ENCODE assay signal across 8 cellular contexts in the genomic region with DNA sequence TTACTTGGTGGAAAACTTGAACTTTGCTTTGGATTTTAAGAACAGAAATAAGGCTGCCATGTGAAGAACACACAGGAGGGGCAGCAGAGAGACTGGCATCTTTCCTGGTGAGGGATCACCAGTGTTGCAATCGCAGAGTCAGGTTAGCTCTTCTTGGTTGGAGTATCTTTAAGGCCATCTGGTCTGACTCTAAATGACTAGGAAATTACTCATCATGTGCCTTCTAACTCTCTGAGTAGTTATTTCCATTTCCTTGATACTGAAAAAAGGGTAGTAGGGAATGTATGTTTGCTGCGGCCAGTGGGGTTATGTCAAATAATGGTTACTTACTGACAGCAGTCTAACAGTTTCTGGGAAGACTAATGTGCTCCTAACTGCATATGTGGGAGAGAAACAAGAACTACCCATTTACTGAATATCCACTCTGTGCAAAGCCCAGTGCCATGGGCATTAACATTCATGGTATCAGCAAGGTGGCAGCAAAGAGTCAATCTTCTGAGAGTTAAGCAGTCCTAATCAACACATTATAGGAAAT.
DNase-seq lines count a peak whose midpoint lies in the region; ATAC-seq, FAIRE-seq and TF ChIP-seq lines count a peak whose summit lies in the region.

No MANE protein-coding gene starts in this region.

- WGBS in pancreas, 2 donors = 84 to 92% methylated on average over 2 of the region's 2 CpGs

- intact Hi-C loops in pancreas (cut with DNase I) = no loop called here

- H3K9me3 ChIP-seq in pancreas = no peaks in the 10 kb centered on the region

- no peaks in the 10 kb centered on the region for H3K36me3 ChIP-seq in bronchial epithelial cell (ENCODE audit: control insufficient read depth, insufficient read depth, low read length)
- H3K36me3 ChIP-seq in pancreas = no peaks in the 10 kb centered on the region

- TF ChIP-seq CTCF in AG10803 (conservative IDR thresholded peaks at IDR 0.05; ENCODE audit: low read length) (peak; percentile 67), bronchial epithelial cell (IDR thresholded peaks at IDR 0.05; ENCODE audit: insufficient read depth, low read length, severe bottlenecking) (peak; percentile 58), pancreas (IDR thresholded peaks at IDR 0.05) (peak in 1 of 4 donors; percentile 14)

- ATAC-seq in GM18907 (IDR thresholded peaks at IDR 0.05; ENCODE audit: unreplicated experiment) = peak; percentile 48
- peak in 3 of 4 donors; percentile 25 to 65 (median 47) for ATAC-seq in pancreas
- no peak for ATAC-seq in HG03565 (IDR thresholded peaks at IDR 0.05; ENCODE audit: unreplicated experiment)
- no peak for ATAC-seq in GM21825 (IDR thresholded peaks at IDR 0.05; ENCODE audit: unreplicated experiment)

- H3K27me3 ChIP-seq in bronchial epithelial cell (ENCODE audit: control insufficient read depth, insufficient read depth, low read length) (no peaks in the 10 kb centered on the region), pancreas (no peaks in the 10 kb centered on the region)

- DNase-seq in AG10803 (ENCODE audit: low read depth) = peak; percentile 90
- DNase-seq in RPMI8226 = peak; percentile 8
- peak; percentile 94 for DNase-seq in bronchial epithelial cell (ENCODE audit: low read depth)
- DNase-seq in pancreas = no peak
- DNase-seq in middle frontal gyrus (ENCODE audit: extremely low spot score, low spot score) = no peak

- H3K27ac ChIP-seq in pancreas = no peak overlapping the region

- H3K4me3 ChIP-seq in AG10803 (ENCODE audit: low read length) = no peak overlapping the region
- H3K4me3 ChIP-seq in bronchial epithelial cell (ENCODE audit: low read depth, low read length) = no peak overlapping the region
- H3K4me3 ChIP-seq in pancreas = no peak overlapping the region

- H3K4me1 ChIP-seq in pancreas = no peaks in the 10 kb centered on the region

- FAIRE-seq in bronchial epithelial cell (lab: Jason Lieb, UNC) (no peak), pancreas (lab: Jason Lieb, UNC) (no peak)

Comparison
In these comparisons a context has a peak if more than half of its experiments do, and no peak if none do; other contexts are left out.
1. DNase-seq: peak in AG10803 (single experiment), RPMI8226 (single experiment) and bronchial epithelial cell (single experiment); none in pancreas (0 of 6) and middle frontal gyrus (single experiment).
2. ATAC-seq: peak in GM18907 (single experiment) and pancreas (3 of 4); none in HG03565 (single experiment) and GM21825 (single experiment).